In genomic region chr19:44808463-44809371, GRCh38 we compare ENCODE assay signal across 8 cellular contexts.
A peak's percentile ranks its signal among the peaks of the same experiment; 100 is the strongest.
DNase-seq lines count a peak whose midpoint lies in the region; ATAC-seq lines count a peak whose summit lies in the region.

Gene BCAM, plus strand, starts transcription at chr19:44809103. Its CDS starts 22 bp downstream, at chr19:44809125.

- H3K9ac ChIP-seq in rectal smooth muscle tissue (ENCODE audit: low read length): peak within 1 kb of the TSS; percentile 61

- ATAC-seq in GM19452 (IDR thresholded peaks at IDR 0.05; ENCODE audit: unreplicated experiment): no peak
- no peak for ATAC-seq in HG02981 (IDR thresholded peaks at IDR 0.05; ENCODE audit: unreplicated experiment)

- H3K4me3 ChIP-seq in iPS DF 6.9 (ENCODE audit: low read length) (peak within 1 kb of the TSS; percentile 70; the same call in 1 of the 2 replicates), rectal smooth muscle tissue (ENCODE audit: low read length) (peak within 1 kb of the TSS; percentile 75)

- in situ Hi-C loops in T47D (cut with HindIII; ENCODE audit: low pct_unique_long_range_greater_than_20kb, low sequenced_read_pairs): no loop called here

- H3K27ac ChIP-seq in iPS DF 6.9 (ENCODE audit: low read length) (no peak within 1 kb of the TSS), rectal smooth muscle tissue (ENCODE audit: low read depth, low read length) (no peak within 1 kb of the TSS)

- H3K27me3 ChIP-seq in iPS DF 6.9 (ENCODE audit: control insufficient read depth, insufficient read depth, low read length): peaks cover 3% of the 10 kb centered on the region; the same call in 1 of the 2 replicates
- H3K27me3 ChIP-seq in rectal smooth muscle tissue (ENCODE audit: control insufficient read depth, insufficient read depth, low read length): peaks cover 2% of the 10 kb centered on the region

- DNase-seq in COR-L47 (lab: John Stamatoyannopoulos, UW): peak; percentile 23
- DNase-seq in NCI-H146 (lab: John Stamatoyannopoulos, UW): peak; percentile 91
- peak; percentile 70 to 86 for DNase-seq in T47D (ENCODE audit: low read depth in 1 of 2, low spot score in 1 of 2)
- no peak for DNase-seq in iPS DF 6.9 (ENCODE audit: low read depth, low spot score)
- DNase-seq in activated CD4-positive, alpha-beta T cell treated with anti-CD3 and anti-CD28 coated beads, Interleukin-2, amount 50 U/mL, for 48 hours: no peak

- H3K9me3 ChIP-seq in iPS DF 6.9 (ENCODE audit: control insufficient read depth, insufficient read depth, low read length): no peaks in the 10 kb centered on the region

- H3K36me3 ChIP-seq in iPS DF 6.9 (ENCODE audit: control insufficient read depth, insufficient read depth, low read length) (peaks cover 8% of the 10 kb centered on the region; the same call in 1 of the 2 replicates), rectal smooth muscle tissue (ENCODE audit: control insufficient read depth, insufficient read depth, low read length) (no peaks in the 10 kb centered on the region)

- peaks cover 7% of the 10 kb centered on the region for H3K4me1 ChIP-seq in iPS DF 6.9 (ENCODE audit: control insufficient read depth, insufficient read depth, low read length)
- H3K4me1 ChIP-seq in rectal smooth muscle tissue (ENCODE audit: control insufficient read depth, insufficient read depth, low read length): peaks cover 6% of the 10 kb centered on the region

- WGBS in iPS DF 6.9 (ENCODE audit: insufficient coverage, insufficient read length): no CpG with 5 or more reads among the region's 59 CpGs

Comparison
In these comparisons a context has a peak if more than half of its experiments do, and no peak if none do; other contexts are left out.
1. DNase-seq: peak in COR-L47 (single experiment), NCI-H146 (single experiment) and T47D (2 of 2); none in iPS DF 6.9 (single experiment) and activated CD4-positive, alpha-beta T cell treated with anti-CD3 and anti-CD28 coated beads, Interleukin-2, amount 50 U/mL, for 48 hours (0 of 2).